In the genomic region with DNA sequence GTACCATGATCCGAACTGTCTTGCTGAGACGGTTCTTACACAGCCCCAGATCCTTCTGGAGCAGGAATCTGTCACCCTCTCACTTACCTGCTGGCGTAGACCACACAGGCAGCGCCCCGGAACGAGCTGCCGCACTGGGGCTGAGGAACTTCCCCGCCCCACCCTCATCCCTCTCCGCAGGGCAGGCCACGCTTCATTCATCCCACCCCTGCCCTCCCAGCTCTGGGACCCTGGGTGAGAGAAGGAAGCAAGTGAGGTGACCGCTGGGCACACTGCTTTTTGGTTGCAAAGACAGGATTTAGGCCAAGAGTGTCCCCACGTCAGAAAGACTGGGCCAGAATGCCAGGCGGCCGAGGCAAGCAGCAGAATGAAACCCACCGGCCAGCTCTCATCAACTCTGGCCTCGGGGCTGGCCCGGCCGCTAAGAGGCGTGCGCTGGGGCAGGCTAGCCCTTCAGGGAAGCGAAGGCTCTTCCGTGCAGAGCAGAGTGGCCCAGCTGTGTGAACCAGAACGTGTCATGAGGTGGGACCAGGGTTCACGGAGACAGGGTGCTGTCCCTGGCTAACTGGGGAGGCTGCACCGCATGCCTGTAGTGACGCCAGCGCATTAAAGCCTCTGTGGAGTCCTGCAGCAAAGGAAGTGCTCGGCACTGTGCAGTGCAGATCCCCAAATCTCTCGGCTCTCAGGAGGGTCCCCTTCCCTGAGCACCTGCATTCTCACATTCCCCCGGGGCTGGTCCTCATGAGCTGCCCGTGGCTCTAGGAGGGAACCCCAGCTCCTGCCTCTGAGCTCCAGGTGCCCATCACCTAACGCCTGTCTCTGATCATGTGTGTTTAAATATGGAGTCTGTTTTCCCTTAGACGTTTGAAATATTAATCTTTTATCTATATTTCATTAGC, we compare ENCODE assay signal across 21 cellular contexts. TPM values are rescaled to one million over a fixed set of nuclear protein-coding genes. Genes with fewer than 3 reads are reported as not detected.
DNase-seq lines count a peak whose midpoint lies in the region; ATAC-seq, FAIRE-seq and TF ChIP-seq lines count a peak whose summit lies in the region.
"Had no signal": no experiment of that assay in that cellular context is flagged by ENCODE, and none has a peak within 500 bp of the region (broad histone marks: within the 10 kb centered on the region; RNA-seq: fewer than 3 reads in every experiment).

No MANE protein-coding gene starts in this region.

- H2AFZ ChIP-seq in HepG2 (ENCODE audit: low read length), result no peak overlapping the region
- H2AFZ ChIP-seq: GM23248 had no signal

- peaks cover 29% of the 10 kb centered on the region for H3K79me2 ChIP-seq in HepG2 (ENCODE audit: insufficient read depth, low read length)

- H3K4me3 ChIP-seq in right lobe of liver (no peak overlapping the region), HepG2 (replicated peaks in 1 of 3; ENCODE audit: insufficient read depth in 1 of 3, low read depth in 2 of 3, low read length in 3 of 3) (no peak overlapping the region), kidney (ENCODE audit: low read length in 2 of 2) (no peak overlapping the region), aorta (ENCODE audit: low read length in 2 of 2) (no peak overlapping the region)
- H3K4me3 ChIP-seq: GM23248 had no signal

- TF ChIP-seq POLR2A in right lobe of liver (IDR thresholded peaks at IDR 0.05) (no peak), HepG2 (IDR thresholded peaks at IDR 0.05; ENCODE audit: insufficient read depth in 1 of 2, low read depth in 2 of 2, low read length in 2 of 2) (no peak)

- TF ChIP-seq CTCF in right lobe of liver (IDR thresholded peaks at IDR 0.05), result no peak
- TF ChIP-seq CTCF in HepG2 (CRISPR knock-in tag; IDR thresholded peaks at IDR 0.05), result no peak
- TF ChIP-seq CTCF in kidney (IDR thresholded peaks at IDR 0.05; ENCODE audit: borderline replicate concordance, extremely low read depth, insufficient read depth), result no peak
- no peak for TF ChIP-seq CTCF in neural crest cell (conservative IDR thresholded peaks at IDR 0.05)
- TF ChIP-seq CTCF in CD4-positive, alpha-beta T cell (IDR thresholded peaks at IDR 0.05), result no peak

- no peak for TF ChIP-seq RAD21 in HepG2 (CRISPR knock-in tag; IDR thresholded peaks at IDR 0.05)

- intact Hi-C loops in right lobe of liver (cut with DNase I) (no loop called here), HepG2 (cut with micrococcal nuclease; ENCODE audit: unreplicated experiment) (no loop called here), kidney (cut with DNase I) (no loop called here), aorta (cut with DNase I) (no loop called here)
- intact Hi-C loops in CD4-positive, alpha-beta T cell (cut with DNase I, micrococcal nuclease), result no loop called here

- H3K36me3 Mint-ChIP-seq in neural crest cell (ENCODE audit: low read depth), result no peaks in the 10 kb centered on the region
- H3K36me3 Mint-ChIP-seq in CD4-positive, alpha-beta T cell (ENCODE audit: low read depth), result peaks cover 64% of the 10 kb centered on the region
- H3K36me3 Mint-ChIP-seq: IgD-negative memory B cell had no signal

- H3K36me3 ChIP-seq in right lobe of liver, result peaks cover 0 to 32% (median 7%) of the 10 kb centered on the region in 4 donors
- H3K36me3 ChIP-seq in HepG2 (replicated peaks in 1 of 2; ENCODE audit: control insufficient read depth in 1 of 2, insufficient read depth in 2 of 2, low read length in 2 of 2), result peaks cover 39 to 57% of the 10 kb centered on the region in 2 experiments
- H3K36me3 ChIP-seq in kidney (ENCODE audit: control insufficient read depth in 1 of 2, insufficient read depth in 2 of 2, low read length in 2 of 2), result peaks cover 23 to 41% of the 10 kb centered on the region in 2 donors
- peaks cover 0 to 11% of the 10 kb centered on the region in 2 donors for H3K36me3 ChIP-seq in aorta (ENCODE audit: control insufficient read depth in 1 of 2, insufficient read depth in 2 of 2, low read length in 1 of 2)

- no peaks in the 10 kb centered on the region for H3K9me3 Mint-ChIP-seq in neural crest cell
- H3K9me3 Mint-ChIP-seq in CD4-positive, alpha-beta T cell, result no peaks in the 10 kb centered on the region
- H3K9me3 Mint-ChIP-seq: IgD-negative memory B cell had no signal

- POLR2A ChIA-PET in HepG2 (lab: Yijun Ruan, JAX), result interaction anchor here (1.0 kb wide), 1 partner anchor 12 kb away, joined by 3 read pairs; no protein-coding TSS in a partner anchor
- POLR2A ChIA-PET in CD4-positive, alpha-beta T cell (lab: Charles Lee), result no interaction called here

- no TSS peak for BruUV-seq in HepG2 (replicated peaks; lab: Mats Ljungman, UMichigan)

- TF ChIP-seq EP300 in HepG2 (IDR thresholded peaks at IDR 0.05; ENCODE audit: low read depth in 2 of 2, low read length in 2 of 2) (no peak), HepG2 (CRISPR knock-in tag; IDR thresholded peaks at IDR 0.05; ENCODE audit: borderline replicate concordance) (no peak)

- H3K9me3 ChIP-seq in right lobe of liver, result no peaks in the 10 kb centered on the region
- H3K9me3 ChIP-seq in HepG2 (ENCODE audit: low read length), result no peaks in the 10 kb centered on the region
- no peaks in the 10 kb centered on the region for H3K9me3 ChIP-seq in kidney (ENCODE audit: control insufficient read depth in 1 of 2, low read length in 2 of 2)
- H3K9me3 ChIP-seq in aorta (ENCODE audit: control insufficient read depth, low read length), result no peaks in the 10 kb centered on the region
- H3K9me3 ChIP-seq in CD4-positive, alpha-beta T cell (ENCODE audit: control insufficient read depth, low read length), result no peaks in the 10 kb centered on the region

- DNase-seq in right lobe of liver (peak in 2 of 3 donors; percentile 15 to 44), HepG2 (ENCODE audit: low spot score) (no peak), kidney (peak; percentile 61), neural crest cell (ENCODE audit: low read depth, low spot score) (no peak), aorta (peak; percentile 32 to 59), amygdala (lab: John Stamatoyannopoulos, UW) (no peak)
- no peak for DNase-seq in CD4-positive, alpha-beta T cell
- DNase-seq: DMS79 treated with DMSO at 0.1 percent for 48 hours, GM23248, HCEC 1CT, NCI-H1092 treated with DMSO at 0.1 percent for 48 hours, NCI-H146, NCI-H2029 treated with DMSO at 0.1 percent for 48 hours, NCI-H2171, NCI-H526, PC-3, RPMI8226, SHP77 treated with DMSO at 0.1 percent for 48 hours had no signal

- no peak overlapping the region for H3K27ac Mint-ChIP-seq in neural crest cell (ENCODE audit: unreplicated experiment)
- no peak overlapping the region for H3K27ac Mint-ChIP-seq in CD4-positive, alpha-beta T cell
- H3K27ac Mint-ChIP-seq: IgD-negative memory B cell had no signal

- FAIRE-seq in HepG2 (lab: Jason Lieb, UNC) (no peak), kidney (lab: Jason Lieb, UNC) (no peak)
- FAIRE-seq: HTR-8/SVneo had no signal

- H4K20me1 ChIP-seq in HepG2 (ENCODE audit: insufficient read depth, low read length), result peaks cover 5% of the 10 kb centered on the region; the same call in 1 of the 2 replicates

- peak overlapping the region; percentile 8 for H3K4me3 Mint-ChIP-seq in neural crest cell
- H3K4me3 Mint-ChIP-seq in CD4-positive, alpha-beta T cell, result no peak overlapping the region

- peaks cover 0 to 5% (median 0%) of the 10 kb centered on the region in 4 donors for H3K4me1 ChIP-seq in right lobe of liver
- H3K4me1 ChIP-seq in HepG2 (ENCODE audit: insufficient read depth, low read length), result peaks cover 16% of the 10 kb centered on the region
- peaks cover 13 to 15% of the 10 kb centered on the region in 2 donors for H3K4me1 ChIP-seq in kidney (ENCODE audit: control insufficient read depth in 1 of 2, insufficient read depth in 1 of 2, low read depth in 1 of 2, low read length in 2 of 2)
- H3K4me1 ChIP-seq in aorta (ENCODE audit: control insufficient read depth in 1 of 2, insufficient read depth in 2 of 2, low read length in 2 of 2), result no peaks in the 10 kb centered on the region

- no peak overlapping the region for H3K27ac ChIP-seq in right lobe of liver
- no peak overlapping the region for H3K27ac ChIP-seq in HepG2 (ENCODE audit: extremely low read length, insufficient read depth, low read length)
- no peak overlapping the region for H3K27ac ChIP-seq in kidney (ENCODE audit: low read depth in 2 of 2, low read length in 2 of 2)
- H3K27ac ChIP-seq in aorta (ENCODE audit: low read depth in 1 of 2, low read length in 2 of 2), result no peak overlapping the region
- no peak overlapping the region for H3K27ac ChIP-seq in CD4-positive, alpha-beta T cell (ENCODE audit: low read depth, low read length)
- H3K27ac ChIP-seq: GM23248 had no signal

- no peak overlapping the region for H3K4me2 ChIP-seq in HepG2 (ENCODE audit: low read depth, low read length)

- H3K9ac ChIP-seq in HepG2 (ENCODE audit: insufficient read depth, low read depth, low read length) (no peak overlapping the region), kidney (ENCODE audit: low read length in 2 of 2) (no peak overlapping the region)
- H3K9ac ChIP-seq: GM23248 had no signal

- no peaks in the 10 kb centered on the region for H3K27me3 Mint-ChIP-seq in neural crest cell (ENCODE audit: low read depth)
- no peaks in the 10 kb centered on the region for H3K27me3 Mint-ChIP-seq in CD4-positive, alpha-beta T cell
- H3K27me3 Mint-ChIP-seq: IgD-negative memory B cell had no signal

- in situ Hi-C loops in HepG2 (cut with HindIII; ENCODE audit: extremely low pct_ligation_motif_present, low pct_unique_long_range_greater_than_20kb), result no loop called here

- ATAC-seq in right lobe of liver, result no peak
- ATAC-seq in HepG2, result no peak
- no peak for ATAC-seq in aorta (ENCODE audit: low FRiP score)
- ATAC-seq in CD4-positive, alpha-beta T cell (ENCODE audit: poor library complexity), result no peak
- no peak for ATAC-seq in GM19328 (IDR thresholded peaks at IDR 0.05; ENCODE audit: unreplicated experiment)
- ATAC-seq: PC-3 had no signal

- H3K27me3 ChIP-seq in right lobe of liver (no peaks in the 10 kb centered on the region), HepG2 (ENCODE audit: control insufficient read depth in 1 of 2, insufficient read depth in 2 of 2, low read length in 2 of 2) (no peaks in the 10 kb centered on the region), aorta (ENCODE audit: control insufficient read depth in 1 of 2, insufficient read depth in 2 of 2, low read length in 1 of 2) (no peaks in the 10 kb centered on the region)
- no peaks in the 10 kb centered on the region for H3K27me3 ChIP-seq in CD4-positive, alpha-beta T cell (ENCODE audit: control insufficient read depth, insufficient read depth, low read length)

- WGBS in right lobe of liver (ENCODE audit: insufficient coverage, low coverage, low lambda C conversion rate, missing lambda C conversion rate), result 74% methylated on average over 6 of the region's 33 CpGs
- WGBS in HepG2 (ENCODE audit: low lambda C conversion rate), result 93% methylated on average over 27 of the region's 33 CpGs
- WGBS in aorta, 2 donors, result 85 to 87% methylated on average over 33 of the region's 33 CpGs

- H3K4me1 Mint-ChIP-seq in neural crest cell, result peaks cover 23% of the 10 kb centered on the region
- H3K4me1 Mint-ChIP-seq in CD4-positive, alpha-beta T cell (ENCODE audit: low read depth), result peaks cover 28% of the 10 kb centered on the region

- CTCF ChIA-PET in HepG2 (lab: Yijun Ruan, JAX; ENCODE audit: low intra/inter-chr PET ratio, low total read pairs), result no interaction called here
- CTCF ChIA-PET in CD4-positive, alpha-beta T cell (lab: Charles Lee), result no interaction called here

RNA-seq across cellular contexts. Expression of a gene that starts 6.4 kb away (rescaled TPM):
- total RNA-seq in right lobe of liver (100 to 1,000 TPM in 1 of 6 experiments, 10 to 100 TPM in 5; 63.4 to 108 (median 85.3) TPM), HepG2 (2016; rRNA removed; fragmentation: Illumina TruSeq; extraction: Trizol) (81.5 and 191 TPM in 2 replicates), kidney (204 TPM), neural crest cell (106 and 116 TPM in 2 replicates), aorta (100 to 1,000 TPM; 128 to 136 TPM)
- total RNA-seq in HepG2 (2016; cell fraction: cytosol; rRNA removed; fragmentation: Illumina TruSeq; extraction: Trizol; ENCODE audit: low read depth), result 13.6 and 13.8 TPM in 2 replicates
- 74.4 and 198 TPM in 2 replicates for total RNA-seq in HepG2 (2016; cell fraction: insoluble cytoplasmic fraction; rRNA removed; fragmentation: Illumina TruSeq; extraction: Trizol)
- 21.2 and 25.2 TPM in 2 replicates for total RNA-seq in HepG2 (2016; cell fraction: membrane; rRNA removed; fragmentation: Illumina TruSeq; extraction: Trizol)
- total RNA-seq in HepG2 (2016; cell fraction: nucleus; rRNA removed; fragmentation: Illumina TruSeq; extraction: Trizol), result 143 and 170 TPM in 2 replicates
- polyA plus RNA-seq in HepG2 (2011; rRNA removed) (153 and 176 TPM in 2 replicates), kidney (ENCODE audit: insufficient read depth, low read depth, low replicate concordance) (373 TPM), aorta (100 to 1,000 TPM in 1 of 2 donors, 10 to 100 TPM in 1; 95.4 to 196 TPM)
- polyA plus RNA-seq in HepG2 (2011; cell fraction: cytosol; rRNA removed), result 149 and 180 TPM in 2 replicates
- polyA plus RNA-seq in HepG2 (2011; cell fraction: nucleus; rRNA removed), result 95.3 and 103 TPM in 2 replicates
- polyA plus RNA-seq in HepG2 (2012), result 118 TPM in 2 replicates
- polyA plus RNA-seq in HepG2 (2016; cell fraction: cytosol; fragmentation: Illumina TruSeq; extraction: Trizol; ENCODE audit: low read depth), result 23.9 and 25.8 TPM in 2 replicates
- polyA plus RNA-seq in HepG2 (2016; cell fraction: insoluble cytoplasmic fraction; fragmentation: Illumina TruSeq; extraction: Trizol; ENCODE audit: low read depth), result 64.4 and 77.4 TPM in 2 replicates
- polyA plus RNA-seq in HepG2 (2016; cell fraction: membrane; fragmentation: Illumina TruSeq; extraction: Trizol; ENCODE audit: low read depth), result 25.2 and 31.6 TPM in 2 replicates
- 270 and 284 TPM in 2 replicates for polyA plus RNA-seq in HepG2 (2016; cell fraction: nucleus; fragmentation: Illumina TruSeq; extraction: Trizol; ENCODE audit: insufficient read depth, low read depth)
- 32.2 and 52.3 TPM in 2 replicates for polyA minus RNA-seq in HepG2 (2011; rRNA and poly(A)+ RNA removed; ENCODE audit: low replicate concordance)
- polyA minus RNA-seq in HepG2 (2011; cell fraction: cytosol; rRNA and poly(A)+ RNA removed), result 53.1 and 54.6 TPM in 2 replicates
- polyA minus RNA-seq in HepG2 (2011; cell fraction: nucleus; rRNA and poly(A)+ RNA removed), result 24.3 and 25.0 TPM in 2 replicates
- total RNA-seq in CD4-positive, alpha-beta T cell, result 10 to 100 TPM; 84.2 to 88.0 TPM

Comparison
In these comparisons a context has a peak if more than half of its experiments do, and no peak if none do; other contexts are left out.
1. DNase-seq: peak in right lobe of liver (2 of 3), kidney (single experiment) and aorta (2 of 2); none in HepG2 (single experiment), neural crest cell (single experiment), CD4-positive, alpha-beta T cell (0 of 10) and amygdala (0 of 56).